In the genomic region with DNA sequence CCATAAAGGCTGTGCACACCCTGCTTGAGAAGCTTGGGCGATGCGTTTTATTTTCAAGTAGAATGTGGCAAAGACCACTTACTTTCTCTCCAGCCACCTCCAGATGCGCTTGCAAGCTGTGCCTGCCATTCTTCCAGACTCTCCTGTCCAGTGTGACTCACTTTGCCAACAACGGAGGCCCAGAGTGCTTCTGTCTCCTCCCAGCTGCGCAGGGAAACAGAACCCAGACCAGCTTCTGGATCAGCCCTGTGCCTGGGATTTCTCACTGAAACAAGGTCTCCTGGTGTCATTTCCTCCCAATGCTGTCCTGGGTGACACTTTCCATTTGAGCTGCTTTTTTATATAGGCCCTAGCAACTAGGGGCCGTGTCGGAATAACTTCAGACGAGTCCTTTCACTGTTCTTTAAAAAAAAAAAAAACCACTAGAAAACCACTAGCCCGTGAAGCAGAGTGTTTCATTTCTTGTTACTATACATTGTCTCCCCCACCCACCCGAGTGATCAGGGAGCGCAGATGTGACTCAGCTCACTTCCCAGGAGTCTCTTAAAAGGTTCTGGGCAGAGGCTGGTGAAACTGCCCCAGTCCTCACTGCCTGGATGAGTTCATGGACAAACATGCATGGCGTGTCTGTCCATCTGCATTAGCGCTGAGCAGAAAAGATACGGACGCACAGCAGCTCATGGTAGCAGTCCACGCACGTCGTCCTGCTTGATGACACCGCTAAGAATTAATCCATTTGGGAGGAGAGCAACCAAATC, we compare ENCODE assay signal across 8 cellular contexts. TPM values are rescaled to one million over a fixed set of nuclear protein-coding genes. Genes with fewer than 3 reads are reported as not detected.
DNase-seq lines count a peak whose midpoint lies in the region; ATAC-seq and TF ChIP-seq lines count a peak whose summit lies in the region.

No MANE protein-coding gene starts in this region.

- no peaks in the 10 kb centered on the region for H3K9me3 ChIP-seq in neural progenitor cell (ENCODE audit: low read depth)

- no peaks in the 10 kb centered on the region for H3K79me2 ChIP-seq in neural progenitor cell (ENCODE audit: low read depth)

- H3K4me3 ChIP-seq in NB4 (ENCODE audit: low read depth, low read length): no peak overlapping the region
- H3K4me3 ChIP-seq in neural progenitor cell: no peak overlapping the region
- no peak overlapping the region for H3K4me3 ChIP-seq in coronary artery

- H3K9me3 Mint-ChIP-seq in neural progenitor cell: no peaks in the 10 kb centered on the region

- H3K4me3 Mint-ChIP-seq in neural progenitor cell: peak overlapping the region; percentile 60

- H3K27ac ChIP-seq in neural progenitor cell (no peak overlapping the region), coronary artery (no peak overlapping the region)

- DNase-seq in NB4 (ENCODE audit: low read depth) (peak; percentile 36), neural progenitor cell (ENCODE audit: low spot score) (no peak), coronary artery (ENCODE audit: low spot score) (no peak), NCI-H82 treated with DMSO at 0.1 percent for 48 hours (lab: John Stamatoyannopoulos, UW; ENCODE audit: unreplicated experiment) (no peak)
- DNase-seq in stimulated activated CD4-positive, alpha-beta T cell treated with anti-CD3 and anti-CD28 coated beads, Interleukin-4, amount 100 ng/mL, for 24 hours: no peak

- no peak overlapping the region for H2AFZ ChIP-seq in neural progenitor cell (replicated peaks)

- H3K36me3 Mint-ChIP-seq in neural progenitor cell: no peaks in the 10 kb centered on the region

- no peak overlapping the region for H3K9ac ChIP-seq in neural progenitor cell

- no peaks in the 10 kb centered on the region for H3K27me3 ChIP-seq in neural progenitor cell

- peak; percentile 81 for ATAC-seq in GM18499 (IDR thresholded peaks at IDR 0.05; ENCODE audit: insufficient read depth, unreplicated experiment)
- peak; percentile 73 for ATAC-seq in GM21737 (IDR thresholded peaks at IDR 0.05; ENCODE audit: unreplicated experiment)
- ATAC-seq in HG03280 (IDR thresholded peaks at IDR 0.05; ENCODE audit: unreplicated experiment): no peak

- TF ChIP-seq POLR2A in NB4 (IDR thresholded peaks at IDR 0.05; ENCODE audit: extremely low read depth, insufficient read length): no peak

- peaks cover 10% of the 10 kb centered on the region for H3K27me3 Mint-ChIP-seq in neural progenitor cell (ENCODE audit: insufficient read depth, low read depth)

- no peaks in the 10 kb centered on the region for H3K36me3 ChIP-seq in neural progenitor cell

- TF ChIP-seq CTCF in NB4 (IDR thresholded peaks at IDR 0.05; ENCODE audit: low read depth, low read length) (no peak), neural progenitor cell (IDR thresholded peaks at IDR 0.05) (no peak), coronary artery (IDR thresholded peaks at IDR 0.05) (no peak)

- H3K27ac Mint-ChIP-seq in neural progenitor cell: peak overlapping the region; percentile 82

- H3K4me1 ChIP-seq in neural progenitor cell: peaks cover 14% of the 10 kb centered on the region

- H4K20me1 ChIP-seq in neural progenitor cell (ENCODE audit: low read depth): no peaks in the 10 kb centered on the region

- H3K4me2 ChIP-seq in neural progenitor cell: no peak overlapping the region

- peaks cover 27% of the 10 kb centered on the region for H3K4me1 Mint-ChIP-seq in neural progenitor cell

- H3F3A ChIP-seq in neural progenitor cell (ENCODE audit: low read depth): peaks cover 12% of the 10 kb centered on the region

RNA-seq across cellular contexts. Expression of a gene that starts 25.3 kb away (rescaled TPM):
- total RNA-seq in neural progenitor cell (ENCODE audit: low replicate concordance): 2,151 and 2,596 TPM in 2 replicates
